10 cellular contexts compared by ENCODE assay signal in the genomic region with DNA sequence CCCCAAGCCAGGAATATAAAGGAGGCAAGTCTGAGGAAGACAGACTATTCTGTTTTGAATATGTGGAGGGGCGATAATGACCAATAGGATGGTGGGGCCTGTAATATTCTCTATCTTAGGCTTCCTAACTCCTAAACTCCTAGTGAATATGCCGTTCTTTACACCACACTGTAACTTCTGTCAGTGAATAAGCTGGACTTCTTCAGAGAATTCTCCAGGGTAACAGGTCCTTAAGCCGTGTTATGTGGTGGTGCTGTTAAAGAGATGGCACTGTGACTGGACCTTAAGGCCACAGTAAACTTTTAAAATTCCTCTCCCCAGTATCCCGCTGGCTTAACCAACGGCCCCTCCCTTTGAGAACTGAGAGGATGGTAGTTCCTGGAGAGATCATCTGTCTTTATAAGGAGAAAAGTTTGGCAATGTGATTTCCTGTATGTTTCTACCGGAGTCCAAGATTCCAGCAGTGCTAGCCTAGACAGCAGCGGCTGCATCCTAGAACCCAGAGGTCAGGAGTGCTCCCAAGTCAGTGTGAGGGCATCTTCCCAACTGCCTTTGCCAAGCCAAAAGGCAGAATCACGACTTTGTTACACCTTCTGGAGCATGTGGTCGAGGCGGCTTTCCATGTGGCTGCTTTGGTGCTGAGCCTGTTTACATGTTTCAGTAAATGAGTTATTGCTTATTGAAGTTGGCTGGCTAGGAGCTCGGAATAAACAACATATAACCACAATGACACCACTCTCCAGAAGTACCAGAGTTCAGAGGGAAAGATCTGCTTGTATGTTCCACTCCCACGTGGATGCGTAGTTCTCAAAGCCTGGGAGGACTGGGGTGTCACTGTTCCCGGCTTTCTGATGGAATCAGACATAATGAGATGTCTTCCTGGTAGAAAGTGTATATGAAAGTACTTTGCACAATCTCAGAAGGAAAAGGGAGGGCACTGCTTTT. TPM values are rescaled to one million over a fixed set of nuclear protein-coding genes. Genes with fewer than 3 reads are reported as not detected.
DNase-seq lines count a peak whose midpoint lies in the region; ATAC-seq and TF ChIP-seq lines count a peak whose summit lies in the region.
"Had no signal": no experiment of that assay in that cellular context is flagged by ENCODE, and none has a peak within 500 bp of the region (broad histone marks: within the 10 kb centered on the region; RNA-seq: fewer than 3 reads in every experiment).

No MANE protein-coding gene starts in this region.

- TF ChIP-seq CTCF in foreskin keratinocyte (conservative IDR thresholded peaks at IDR 0.05) (no peak), GM13976 (IDR thresholded peaks at IDR 0.05; ENCODE audit: borderline replicate concordance, control extremely low read depth, extremely low read depth, insufficient read depth, missing control alignments) (no peak)

- intact Hi-C loops in CD4-positive, alpha-beta memory T cell (cut with micrococcal nuclease), result no loop called here

- in situ Hi-C loops in GM13976 (cut with MboI; ENCODE audit: low sequenced_read_pairs, unreplicated experiment), result no loop called here

- CTCF ChIA-PET in CD4-positive, alpha-beta memory T cell (lab: Charles Lee; ENCODE audit: partially characterized antibody), result interaction anchor here (1.6 to 5.0 kb wide), 2 partner anchors 11 to 13 kb away, joined by 6 to 28 read pairs; no protein-coding TSS in a partner anchor

- no peaks in the 10 kb centered on the region for H3K9me3 ChIP-seq in CD4-positive, alpha-beta memory T cell (ENCODE audit: control insufficient read depth in 1 of 2, low read length in 2 of 2)
- no peaks in the 10 kb centered on the region for H3K9me3 ChIP-seq in SJSA1 (replicated peaks)

- no peaks in the 10 kb centered on the region for H3K27me3 ChIP-seq in CD4-positive, alpha-beta memory T cell (ENCODE audit: insufficient read depth, low read length)
- H3K27me3 ChIP-seq in SJSA1 (replicated peaks) (no peaks in the 10 kb centered on the region), foreskin keratinocyte (no peaks in the 10 kb centered on the region), rectal smooth muscle tissue (ENCODE audit: control insufficient read depth, insufficient read depth, low read length) (no peaks in the 10 kb centered on the region)

- H3K27ac Mint-ChIP-seq in CD4-positive, alpha-beta memory T cell, result peak overlapping the region in 4 of 7 donors; percentile 30 to 93 (median 80)

- no peak for DNase-seq in CD4-positive, alpha-beta memory T cell
- peak; percentile 79 to 92 for DNase-seq in SJSA1 (ENCODE audit: low read depth in 1 of 2, low spot score in 2 of 2)
- DNase-seq in foreskin keratinocyte, result no peak
- no peak for DNase-seq in NCI-H748 (lab: John Stamatoyannopoulos, UW; ENCODE audit: unreplicated experiment)
- no peak for DNase-seq in AML-193 (lab: John Stamatoyannopoulos, UW)
- no peak for DNase-seq in GM13976 (ENCODE audit: low spot score)
- DNase-seq: NCI-H774; stimulated activated naive B cell treated with anti-CD40 and anti-IgM and Interleukin-4, amounts not matched to agents 10 μg/mL and 1 μg/mL and 100 μg/mL, for 72 hours had no signal

- H3K9me3 Mint-ChIP-seq in CD4-positive, alpha-beta memory T cell, result peaks cover 0 to 3% (median 0%) of the 10 kb centered on the region in 8 donors

- POLR2A ChIA-PET in CD4-positive, alpha-beta memory T cell (lab: Charles Lee; ENCODE audit: partially characterized antibody), result interaction anchor here (0.6 to 18.0 kb wide), 5 partner anchors 19 to 240 kb away, joined by 3 to 365 read pairs (median 4); no protein-coding TSS in a partner anchor

- no peak overlapping the region for H3K9ac ChIP-seq in rectal smooth muscle tissue (ENCODE audit: low read length)

- ATAC-seq in foreskin keratinocyte (no peak), HG02588 (IDR thresholded peaks at IDR 0.05; ENCODE audit: unreplicated experiment) (no peak)
- ATAC-seq: stimulated activated naive B cell treated with anti-CD40 and anti-IgM and Interleukin-4, amounts not matched to agents 10 μg/mL and 1 μg/mL and 100 μg/mL, for 72 hours had no signal

- peaks cover 59% of the 10 kb centered on the region for H3K4me1 ChIP-seq in CD4-positive, alpha-beta memory T cell (ENCODE audit: insufficient read depth, low read length)
- H3K4me1 ChIP-seq in SJSA1 (replicated peaks) (peaks cover 62% of the 10 kb centered on the region), foreskin keratinocyte (peaks cover 8% of the 10 kb centered on the region), rectal smooth muscle tissue (ENCODE audit: control insufficient read depth, insufficient read depth, low read length) (peaks cover 22% of the 10 kb centered on the region)

- no peak overlapping the region for H3K27ac ChIP-seq in CD4-positive, alpha-beta memory T cell (ENCODE audit: low read depth, low read length)
- H3K27ac ChIP-seq in SJSA1 (peak overlapping the region; percentile 98), foreskin keratinocyte (peak overlapping the region; percentile 84), rectal smooth muscle tissue (ENCODE audit: low read depth, low read length) (peak overlapping the region; percentile 96)

- peaks cover 27 to 47% (median 40%) of the 10 kb centered on the region in 4 donors for H3K4me1 Mint-ChIP-seq in CD4-positive, alpha-beta memory T cell

- H3K36me3 Mint-ChIP-seq in CD4-positive, alpha-beta memory T cell, result no peaks in the 10 kb centered on the region

- no peaks in the 10 kb centered on the region for H3K27me3 Mint-ChIP-seq in CD4-positive, alpha-beta memory T cell
- H3K27me3 Mint-ChIP-seq: stimulated activated naive B cell treated with anti-CD40 and anti-IgM and Interleukin-4, amounts not matched to agents 10 μg/mL and 1 μg/mL and 100 μg/mL, for 72 hours had no signal

- peak overlapping the region in 1 of 8 donors; percentile 34 for H3K4me3 Mint-ChIP-seq in CD4-positive, alpha-beta memory T cell
- H3K4me3 Mint-ChIP-seq: stimulated activated naive B cell treated with anti-CD40 and anti-IgM and Interleukin-4, amounts not matched to agents 10 μg/mL and 1 μg/mL and 100 μg/mL, for 72 hours had no signal

- no peak overlapping the region for H3K4me3 ChIP-seq in CD4-positive, alpha-beta memory T cell (ENCODE audit: low read length in 2 of 2)
- H3K4me3 ChIP-seq in SJSA1, result no peak overlapping the region
- peak overlapping the region; percentile 6 for H3K4me3 ChIP-seq in rectal smooth muscle tissue (ENCODE audit: low read length)

- H3K36me3 ChIP-seq in CD4-positive, alpha-beta memory T cell (ENCODE audit: insufficient read depth, low read length), result no peaks in the 10 kb centered on the region
- no peaks in the 10 kb centered on the region for H3K36me3 ChIP-seq in SJSA1
- no peaks in the 10 kb centered on the region for H3K36me3 ChIP-seq in rectal smooth muscle tissue (ENCODE audit: control insufficient read depth, insufficient read depth, low read length)

RNA-seq across cellular contexts. Expression of gene TUBD1, which starts 41.0 kb away (rescaled TPM):
- total RNA-seq in CD4-positive, alpha-beta memory T cell, result 10 to 100 TPM; 42.4 to 44.0 TPM
- 10 to 100 TPM; 13.6 to 22.6 TPM for polyA plus RNA-seq in CD4-positive, alpha-beta memory T cell
- total RNA-seq in SJSA1 (2014; rRNA removed; shearing (Covaris generic)), result 7.4 and 12.7 TPM in 2 replicates
- total RNA-seq in foreskin keratinocyte, result 4.5 and 6.3 TPM in 2 replicates
- polyA plus RNA-seq in foreskin keratinocyte, result 2.9 and 4.0 TPM in 2 replicates

RNA-seq across cellular contexts. Expression of gene RPS6KB1, which starts 41.2 kb away (rescaled TPM):
- 10 to 100 TPM; 57.2 to 67.4 TPM for total RNA-seq in CD4-positive, alpha-beta memory T cell
- 10 to 100 TPM; 21.2 to 27.1 TPM for polyA plus RNA-seq in CD4-positive, alpha-beta memory T cell
- 26.9 and 32.3 TPM in 2 replicates for total RNA-seq in SJSA1 (2014; rRNA removed; shearing (Covaris generic))
- 18.0 and 20.1 TPM in 2 replicates for total RNA-seq in foreskin keratinocyte
- polyA plus RNA-seq in foreskin keratinocyte, result 8.7 and 10.4 TPM in 2 replicates

Comparison
In these comparisons a context has a peak if more than half of its experiments do, and no peak if none do; other contexts are left out.
1. DNase-seq: peak in SJSA1 (2 of 2); none in CD4-positive, alpha-beta memory T cell (0 of 5), foreskin keratinocyte (0 of 2), NCI-H748 (single experiment), AML-193 (0 of 2) and GM13976 (single experiment).